In the genomic region with DNA sequence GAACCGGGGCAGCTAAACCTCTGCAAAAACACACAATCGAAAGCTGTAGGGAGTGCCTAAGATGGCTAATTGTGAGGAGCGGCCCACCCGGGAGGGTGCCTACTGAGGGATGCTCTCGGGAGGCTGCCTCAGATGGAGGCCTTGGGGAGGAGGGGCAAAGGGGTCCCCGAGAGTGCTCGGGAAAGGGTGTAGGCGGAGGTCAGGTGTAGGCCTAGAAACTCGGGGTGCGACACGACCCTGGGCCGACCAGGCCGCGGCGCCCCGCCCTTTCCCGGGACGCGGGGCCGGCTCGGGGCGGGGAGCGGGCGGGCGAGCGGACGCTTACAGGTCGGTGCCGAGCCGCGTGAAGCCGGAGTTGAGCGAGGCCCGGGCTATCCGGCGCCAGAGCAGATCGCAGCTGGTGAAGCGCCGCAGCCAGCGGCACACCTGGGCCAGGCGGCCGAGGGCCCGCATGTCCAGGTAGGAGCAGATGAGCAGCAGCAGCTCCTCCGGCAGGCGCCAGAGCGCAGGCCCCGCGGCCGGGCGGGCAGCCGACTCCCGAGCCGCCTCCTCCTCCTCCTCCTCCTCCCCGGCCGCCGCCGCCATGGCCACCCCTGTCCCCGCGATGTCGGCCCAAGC, we compare ENCODE assay signal across 8 cellular contexts. TPM values are rescaled to one million over a fixed set of nuclear protein-coding genes. Genes with fewer than 3 reads are reported as not detected.
A peak's percentile ranks its signal among the peaks of the same experiment; 100 is the strongest.
DNase-seq lines count a peak whose midpoint lies in the region; ATAC-seq, FAIRE-seq and TF ChIP-seq lines count a peak whose summit lies in the region.

No MANE protein-coding gene starts in this region.

- BruUV-seq in endothelial cell of umbilical vein (replicated peaks; lab: Mats Ljungman, UMichigan) = no TSS peak

- H3K27ac ChIP-seq in endothelial cell of umbilical vein (ENCODE audit: insufficient read depth, low read depth, low read length) = peak overlapping the region; percentile 82

- intact Hi-C loops in endothelial cell of umbilical vein (cut with micrococcal nuclease) = loop anchor here (2.0 kb wide), 1 partner anchor 91 kb away; no protein-coding TSS in a partner anchor

- peaks cover 14% of the 10 kb centered on the region for H3K4me1 ChIP-seq in endothelial cell of umbilical vein (ENCODE audit: control insufficient read depth, extremely low read depth, insufficient read depth, low read length)
- H3K4me1 ChIP-seq in mononuclear cell (ENCODE audit: insufficient read depth, low read length) = peaks cover 20% of the 10 kb centered on the region

- peak; percentile 50 for ATAC-seq in HG02763 (IDR thresholded peaks at IDR 0.05; ENCODE audit: unreplicated experiment)

- no peaks in the 10 kb centered on the region for H3K27me3 ChIP-seq in endothelial cell of umbilical vein (ENCODE audit: control insufficient read depth in 2 of 2, insufficient read depth in 2 of 2, low read length in 2 of 2)
- H3K27me3 ChIP-seq in mononuclear cell (ENCODE audit: insufficient read depth, low read length) = no peaks in the 10 kb centered on the region

- TF ChIP-seq POLR2A in endothelial cell of umbilical vein (IDR thresholded peaks at IDR 0.05; ENCODE audit: low read depth, low read length) = peak; percentile 87

- peak overlapping the region; percentile 90 for H3K9ac ChIP-seq in endothelial cell of umbilical vein (replicated peaks; ENCODE audit: extremely low read depth, insufficient read depth, low read length)

- CTCF ChIA-PET in endothelial cell of umbilical vein (lab: Charles Lee) = interaction anchor here (0.6 to 1.3 kb wide), 3 partner anchors 10 to 91 kb away, joined by 3 to 7 read pairs (median 3); no protein-coding TSS in a partner anchor

- DNase-seq in NCI-H526 (lab: John Stamatoyannopoulos, UW) (peak; percentile 32 to 81), NCI-H526 treated with DMSO at 0.1 percent for 48 hours (lab: John Stamatoyannopoulos, UW) (no peak), NCI-H2227 treated with DMSO at 0.1 percent for 48 hours (lab: John Stamatoyannopoulos, UW) (peak; percentile 14), endothelial cell of umbilical vein (ENCODE audit: low read depth, low spot score) (peak; percentile 68)
- DNase-seq in activated CD8-positive, alpha-beta memory T cell treated with anti-CD3 and anti-CD28 coated beads, Interleukin-2, amount 50 U/mL, for 1 hour (ENCODE audit: extremely low read depth) = peak; percentile 16
- peak; percentile 36 to 49 for DNase-seq in stimulated activated CD8-positive, alpha-beta memory T cell treated with anti-CD3 and anti-CD28 coated beads, Interleukin-4, amount 100 ng/mL, for 1 hour (ENCODE audit: low read depth in 2 of 2, low spot score in 1 of 2)

- H3K4me2 ChIP-seq in endothelial cell of umbilical vein (ENCODE audit: insufficient read depth, low read length) = peak overlapping the region; percentile 97

- H3K36me3 ChIP-seq in endothelial cell of umbilical vein (ENCODE audit: control insufficient read depth in 2 of 2, extremely low read depth in 1 of 2, insufficient read depth in 2 of 2, low read length in 2 of 2) = no peaks in the 10 kb centered on the region

- no peak for TF ChIP-seq CTCF in endothelial cell of umbilical vein (IDR thresholded peaks at IDR 0.05; ENCODE audit: extremely low read depth in 1 of 2, insufficient read depth in 1 of 2, low read depth in 1 of 2, low read length in 2 of 2)

- no peaks in the 10 kb centered on the region for H3K9me1 ChIP-seq in endothelial cell of umbilical vein (replicated peaks; ENCODE audit: control insufficient read depth, extremely low read depth, insufficient read depth, low read length)

- H3K9me3 ChIP-seq in endothelial cell of umbilical vein (replicated peaks; ENCODE audit: control insufficient read depth, insufficient read depth, low read length) (no peaks in the 10 kb centered on the region), mononuclear cell (ENCODE audit: low read depth, low read length) (no peaks in the 10 kb centered on the region)

- FAIRE-seq in endothelial cell of umbilical vein (lab: Jason Lieb, UNC) = peak; percentile 63

- H4K20me1 ChIP-seq in endothelial cell of umbilical vein (replicated peaks; ENCODE audit: control insufficient read depth, extremely low read depth, insufficient read depth, low read length) = no peaks in the 10 kb centered on the region

- peaks cover 28% of the 10 kb centered on the region for H3K79me2 ChIP-seq in endothelial cell of umbilical vein (ENCODE audit: control insufficient read depth, insufficient read depth, low read length)

- H2AFZ ChIP-seq in endothelial cell of umbilical vein (ENCODE audit: low read depth, low read length) = peak overlapping the region; percentile 86

- H3K4me3 ChIP-seq in endothelial cell of umbilical vein (replicated peaks in 1 of 3; ENCODE audit: insufficient read depth in 1 of 3, low read depth in 1 of 3, low read length in 3 of 3) (peak overlapping the region; percentile 52 to 95 (median 77)), mononuclear cell (ENCODE audit: low read length) (peak overlapping the region; percentile 77)

- POLR2A ChIA-PET in endothelial cell of umbilical vein (lab: Charles Lee) = no interaction called here

- dilution Hi-C loops in endothelial cell of umbilical vein (cut with MboI; ENCODE audit: extremely low pct_ligation_motif_present, low sequenced_read_pairs) = no loop called here

TF ChIP-seq in endothelial cell of umbilical vein, 7 proteins besides CTCF, POLR2A, EP300 and RAD21:
- TF ChIP-seq FOS (IDR thresholded peaks at IDR 0.05; ENCODE audit: borderline replicate concordance, insufficient read depth, low read length) = no peak
- TF ChIP-seq POLR2AphosphoS5 (IDR thresholded peaks at IDR 0.05; ENCODE audit: insufficient read depth, low read depth, low read length) = peak; percentile 90
- no peak for TF ChIP-seq GATA2 (IDR thresholded peaks at IDR 0.05; ENCODE audit: insufficient read depth, insufficient read length, low read depth, low read length)
- TF ChIP-seq JUN (IDR thresholded peaks at IDR 0.05; ENCODE audit: borderline replicate concordance, insufficient read depth, insufficient read length, low read depth) = no peak

RNA-seq across cellular contexts. Expression of a gene that starts 0.8 kb away (rescaled TPM):
- total RNA-seq in endothelial cell of umbilical vein (20.8 and 22.4 TPM in 2 replicates), mononuclear cell (78.9 TPM)
- 17.4 and 21.1 TPM in 2 replicates for polyA plus RNA-seq in endothelial cell of umbilical vein
- polyA plus RNA-seq in endothelial cell of umbilical vein (2011; cell fraction: cytosol; rRNA removed) = 17.4 and 20.0 TPM in 2 replicates
- 36.9 and 43.6 TPM in 2 replicates for polyA plus RNA-seq in endothelial cell of umbilical vein (2011; cell fraction: nucleus; rRNA removed)
- 13.8 and 13.9 TPM in 2 replicates for polyA plus RNA-seq in endothelial cell of umbilical vein (2012)
- polyA minus RNA-seq in endothelial cell of umbilical vein = 79.2 and 84.1 TPM in 2 replicates
- polyA minus RNA-seq in endothelial cell of umbilical vein (2011; cell fraction: cytosol; rRNA and poly(A)+ RNA removed) = 23.5 TPM
- 30.3 and 34.4 TPM in 2 replicates for polyA minus RNA-seq in endothelial cell of umbilical vein (2011; cell fraction: nucleus; rRNA and poly(A)+ RNA removed)
